14 cellular contexts compared by ENCODE assay signal in the genomic region with DNA sequence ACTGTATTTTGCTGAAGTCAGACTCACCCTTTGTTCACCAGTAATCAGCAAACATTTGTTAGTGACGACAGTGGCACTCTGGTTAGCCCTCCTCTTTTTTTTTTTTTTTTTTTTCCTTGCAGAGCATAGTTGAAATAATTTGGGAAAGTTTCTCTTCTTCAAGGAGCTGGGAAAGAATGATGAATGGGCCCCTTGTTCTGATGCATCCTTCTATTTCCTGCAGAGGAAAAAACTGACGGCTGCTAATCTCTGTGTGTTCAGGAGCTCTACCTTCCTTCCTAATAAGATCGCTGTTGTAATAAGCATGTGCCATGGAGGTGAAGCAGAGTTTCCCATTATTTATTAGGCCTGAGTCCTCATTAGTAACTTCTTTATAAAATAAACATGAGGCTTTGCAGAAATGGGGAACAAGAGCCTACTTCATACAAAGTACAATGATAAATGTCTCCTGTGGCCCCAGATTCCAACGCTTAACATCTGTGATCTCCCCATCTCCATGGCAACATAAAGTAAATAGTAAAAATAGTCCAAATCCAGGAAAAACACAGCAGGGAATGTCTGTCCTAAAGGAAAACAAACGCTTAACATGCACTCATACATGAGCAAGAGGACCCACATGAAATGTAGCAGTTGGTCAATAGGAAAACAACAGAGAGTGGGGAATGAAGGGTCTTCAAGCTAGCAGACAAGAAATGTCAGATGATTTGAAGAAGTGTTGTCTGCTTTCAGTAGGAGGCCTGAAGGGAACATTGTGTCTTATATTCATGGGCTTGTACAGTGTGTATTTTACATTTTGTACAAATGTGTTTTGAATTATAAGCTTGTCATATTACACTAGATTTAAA. TPM values are rescaled to one million over a fixed set of nuclear protein-coding genes. Genes with fewer than 3 reads are reported as not detected.
DNase-seq lines count a peak whose midpoint lies in the region; TF ChIP-seq lines count a peak whose summit lies in the region.
"Had no signal": no experiment of that assay in that cellular context is flagged by ENCODE, and none has a peak within 500 bp of the region (broad histone marks: within the 10 kb centered on the region; RNA-seq: fewer than 3 reads in every experiment).

No MANE protein-coding gene starts in this region.

- H3K4me1 ChIP-seq in ascending aorta: peaks cover 0 to 49% of the 10 kb centered on the region in 2 donors
- no peaks in the 10 kb centered on the region for H3K4me1 ChIP-seq in parathyroid adenoma
- H3K4me1 ChIP-seq: body of pancreas had no signal

- CTCF ChIA-PET in GM10248 (lab: Yijun Ruan, JAX): interaction anchor here (1.0 to 2.7 kb wide), 4 partner anchors 11 to 33 kb away, joined by 3 to 7 read pairs (median 5); no protein-coding TSS in a partner anchor

- H3K4me3 ChIP-seq in ascending aorta: no peak overlapping the region
- H3K4me3 ChIP-seq in parathyroid adenoma (ENCODE audit: low read depth, low read length): no peak overlapping the region
- H3K4me3 ChIP-seq: body of pancreas had no signal

- H3K79me2 ChIP-seq in parathyroid adenoma: no peaks in the 10 kb centered on the region

- H3K4me2 ChIP-seq in parathyroid adenoma (ENCODE audit: low read length): no peak overlapping the region

- H3K36me3 ChIP-seq in ascending aorta (no peaks in the 10 kb centered on the region), parathyroid adenoma (ENCODE audit: control insufficient read depth, insufficient read depth, low read length) (no peaks in the 10 kb centered on the region)

- DNase-seq in AG08395 (ENCODE audit: low spot score) (peak; percentile 45), ascending aorta (ENCODE audit: low spot score in 2 of 2) (no peak), glomerular endothelial cell (ENCODE audit: extremely low read depth, low read depth, low spot score) (peak; percentile 71), amniotic stem cell (lab: John Stamatoyannopoulos, UW) (no peak), HCEC 1CT (no peak), middle frontal gyrus (ENCODE audit: extremely low spot score, low spot score) (no peak), GM10248 (ENCODE audit: extremely low spot score) (no peak)
- DNase-seq: body of pancreas, DMS79 treated with DMSO at 0.1 percent for 48 hours, H7, MM.1S, NCI-H748 treated with DMSO at 0.1 percent for 48 hours, occipital lobe had no signal

- H3K9me3 ChIP-seq in ascending aorta (no peaks in the 10 kb centered on the region), parathyroid adenoma (ENCODE audit: control insufficient read depth, low read length) (no peaks in the 10 kb centered on the region)
- H3K9me3 ChIP-seq: body of pancreas had no signal

- POLR2A ChIA-PET in GM10248 (lab: Yijun Ruan, JAX): no interaction called here

- no peak for TF ChIP-seq CTCF in ascending aorta (IDR thresholded peaks at IDR 0.05)
- no peak for TF ChIP-seq CTCF in parathyroid adenoma (IDR thresholded peaks at IDR 0.05)
- TF ChIP-seq CTCF in GM10248 (IDR thresholded peaks at IDR 0.05; ENCODE audit: control extremely low read depth, extremely low read depth, low read depth, missing control alignments): no peak

- no peak overlapping the region for H3K9ac ChIP-seq in parathyroid adenoma

- H3K27ac ChIP-seq in ascending aorta (peak overlapping the region; percentile 28 to 63), parathyroid adenoma (peak overlapping the region; percentile 22)

- intact Hi-C loops in ascending aorta (cut with DNase I): loop anchor here (5.0 kb wide), 1 partner anchor 57 kb away; the partner anchor contains the start of gene CALD1

- H3K27me3 ChIP-seq in ascending aorta (no peaks in the 10 kb centered on the region), parathyroid adenoma (ENCODE audit: control insufficient read depth, insufficient read depth, low read length) (no peaks in the 10 kb centered on the region)
- H3K27me3 ChIP-seq: body of pancreas had no signal

- no peak overlapping the region for H2AFZ ChIP-seq in parathyroid adenoma

RNA-seq across cellular contexts. Expression of gene CALD1, which starts 59.1 kb away (rescaled TPM):
- total RNA-seq in ascending aorta (352 TPM), glomerular endothelial cell (151 and 251 TPM in 2 replicates)

Comparison
In these comparisons a context has a peak if more than half of its experiments do, and no peak if none do; other contexts are left out.
1. DNase-seq: peak in AG08395 (single experiment) and glomerular endothelial cell (single experiment); none in ascending aorta (0 of 2), amniotic stem cell (single experiment), HCEC 1CT (single experiment), middle frontal gyrus (single experiment) and GM10248 (single experiment).